In the genomic region with DNA sequence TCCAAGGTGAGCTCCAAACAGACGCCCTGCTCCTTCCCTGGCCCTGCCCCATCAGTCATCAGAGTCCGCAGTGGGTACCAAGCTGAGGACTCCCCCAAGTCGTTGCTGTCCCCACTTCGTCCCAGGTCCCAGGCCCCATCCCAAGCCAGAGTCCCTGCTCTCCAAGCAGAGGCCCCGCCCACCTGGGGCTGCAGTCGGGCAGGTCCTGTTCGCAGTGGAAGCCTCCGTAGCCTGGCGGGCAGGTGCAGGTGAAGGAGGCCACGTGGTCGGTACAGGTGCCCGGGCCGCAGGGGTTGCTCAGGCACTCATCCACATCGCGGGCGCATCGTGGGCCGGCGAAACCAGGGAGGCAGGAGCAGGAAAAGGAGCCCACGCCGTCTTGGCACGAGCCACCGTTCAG, we compare ENCODE assay signal across 2 cellular contexts.
TF ChIP-seq lines count a peak whose summit lies in the region.

No MANE protein-coding gene starts in this region.

TF ChIP-seq in HepG2, 621 proteins besides CTCF, POLR2A, EP300 and RAD21 (continues in another document):
- no peak for TF ChIP-seq THYN1 (CRISPR knock-in tag; IDR thresholded peaks at IDR 0.05; ENCODE audit: borderline replicate concordance, low read depth)
- TF ChIP-seq SIX4 (CRISPR knock-in tag; IDR thresholded peaks at IDR 0.05): no peak
- no peak for TF ChIP-seq SPEN (CRISPR knock-in tag; IDR thresholded peaks at IDR 0.05; ENCODE audit: low read depth)
- TF ChIP-seq MLLT10 (CRISPR knock-in tag; IDR thresholded peaks at IDR 0.05): no peak
- TF ChIP-seq ZNF337 (CRISPR knock-in tag; IDR thresholded peaks at IDR 0.05; ENCODE audit: borderline replicate concordance, low read depth): no peak
- no peak for TF ChIP-seq HNRNPUL1 (IDR thresholded peaks at IDR 0.05; ENCODE audit: low read depth, low read length)
- no peak for TF ChIP-seq NR2C2 (CRISPR knock-in tag; IDR thresholded peaks at IDR 0.05; ENCODE audit: borderline replicate concordance)
- TF ChIP-seq, protein P1, sequence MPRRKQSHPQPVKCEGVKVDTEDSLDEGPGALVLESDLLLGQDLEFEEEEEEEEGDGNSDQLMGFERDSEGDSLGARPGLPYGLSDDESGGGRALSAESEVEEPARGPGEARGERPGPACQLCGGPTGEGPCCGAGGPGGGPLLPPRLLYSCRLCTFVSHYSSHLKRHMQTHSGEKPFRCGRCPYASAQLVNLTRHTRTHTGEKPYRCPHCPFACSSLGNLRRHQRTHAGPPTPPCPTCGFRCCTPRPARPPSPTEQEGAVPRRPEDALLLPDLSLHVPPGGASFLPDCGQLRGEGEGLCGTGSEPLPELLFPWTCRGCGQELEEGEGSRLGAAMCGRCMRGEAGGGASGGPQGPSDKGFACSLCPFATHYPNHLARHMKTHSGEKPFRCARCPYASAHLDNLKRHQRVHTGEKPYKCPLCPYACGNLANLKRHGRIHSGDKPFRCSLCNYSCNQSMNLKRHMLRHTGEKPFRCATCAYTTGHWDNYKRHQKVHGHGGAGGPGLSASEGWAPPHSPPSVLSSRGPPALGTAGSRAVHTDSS (CRISPR knock-in tag; conservative IDR thresholded peaks at IDR 0.05): no peak
- no peak for TF ChIP-seq ZNF781 (CRISPR knock-in tag; IDR thresholded peaks at IDR 0.05; ENCODE audit: borderline replicate concordance, not compliant biosample characterization)
- TF ChIP-seq HNRNPLL (IDR thresholded peaks at IDR 0.05; ENCODE audit: low read depth, low read length, poor library complexity, severe bottlenecking): peak; percentile 7
- 0 out of 2 replicates have a peak, but pooled peaks have one; percentile 12 for TF ChIP-seq ZNF138 (CRISPR knock-in tag; IDR thresholded peaks at IDR 0.05; ENCODE audit: low read depth)
- TF ChIP-seq SNAPC2 (CRISPR knock-in tag; IDR thresholded peaks at IDR 0.05): no peak
- no peak for TF ChIP-seq SRSF1 (optimal IDR thresholded peaks at IDR 0.05; ENCODE audit: low read depth, low read length)
- TF ChIP-seq ZNF747 (CRISPR knock-in tag; IDR thresholded peaks at IDR 0.05; ENCODE audit: borderline replicate concordance): peak; percentile 5; the same call in 1 of the 2 replicates
- TF ChIP-seq NFE2L2 (IDR thresholded peaks at IDR 0.05; ENCODE audit: low read length): no peak
- TF ChIP-seq POGZ (CRISPR knock-in tag; IDR thresholded peaks at IDR 0.05): 0 out of 2 replicates have a peak, but pooled peaks have one; percentile 4
- no peak for TF ChIP-seq KLF6 (CRISPR knock-in tag; IDR thresholded peaks at IDR 0.05)
- no peak for TF ChIP-seq ZNF614 (CRISPR knock-in tag; IDR thresholded peaks at IDR 0.05; ENCODE audit: borderline replicate concordance)
- no peak for TF ChIP-seq MIXL1 (CRISPR knock-in tag; IDR thresholded peaks at IDR 0.05)
- TF ChIP-seq, protein P2, sequence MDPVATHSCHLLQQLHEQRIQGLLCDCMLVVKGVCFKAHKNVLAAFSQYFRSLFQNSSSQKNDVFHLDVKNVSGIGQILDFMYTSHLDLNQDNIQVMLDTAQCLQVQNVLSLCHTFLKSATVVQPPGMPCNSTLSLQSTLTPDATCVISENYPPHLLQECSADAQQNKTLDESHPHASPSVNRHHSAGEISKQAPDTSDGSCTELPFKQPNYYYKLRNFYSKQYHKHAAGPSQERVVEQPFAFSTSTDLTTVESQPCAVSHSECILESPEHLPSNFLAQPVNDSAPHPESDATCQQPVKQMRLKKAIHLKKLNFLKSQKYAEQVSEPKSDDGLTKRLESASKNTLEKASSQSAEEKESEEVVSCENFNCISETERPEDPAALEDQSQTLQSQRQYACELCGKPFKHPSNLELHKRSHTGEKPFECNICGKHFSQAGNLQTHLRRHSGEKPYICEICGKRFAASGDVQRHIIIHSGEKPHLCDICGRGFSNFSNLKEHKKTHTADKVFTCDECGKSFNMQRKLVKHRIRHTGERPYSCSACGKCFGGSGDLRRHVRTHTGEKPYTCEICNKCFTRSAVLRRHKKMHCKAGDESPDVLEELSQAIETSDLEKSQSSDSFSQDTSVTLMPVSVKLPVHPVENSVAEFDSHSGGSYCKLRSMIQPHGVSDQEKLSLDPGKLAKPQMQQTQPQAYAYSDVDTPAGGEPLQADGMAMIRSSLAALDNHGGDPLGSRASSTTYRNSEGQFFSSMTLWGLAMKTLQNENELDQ (CRISPR knock-in tag; IDR thresholded peaks at IDR 0.05; ENCODE audit: borderline replicate concordance): no peak
- TF ChIP-seq MTA1 (CRISPR knock-in tag; IDR thresholded peaks at IDR 0.05; ENCODE audit: borderline replicate concordance): no peak
- TF ChIP-seq, protein P3, sequence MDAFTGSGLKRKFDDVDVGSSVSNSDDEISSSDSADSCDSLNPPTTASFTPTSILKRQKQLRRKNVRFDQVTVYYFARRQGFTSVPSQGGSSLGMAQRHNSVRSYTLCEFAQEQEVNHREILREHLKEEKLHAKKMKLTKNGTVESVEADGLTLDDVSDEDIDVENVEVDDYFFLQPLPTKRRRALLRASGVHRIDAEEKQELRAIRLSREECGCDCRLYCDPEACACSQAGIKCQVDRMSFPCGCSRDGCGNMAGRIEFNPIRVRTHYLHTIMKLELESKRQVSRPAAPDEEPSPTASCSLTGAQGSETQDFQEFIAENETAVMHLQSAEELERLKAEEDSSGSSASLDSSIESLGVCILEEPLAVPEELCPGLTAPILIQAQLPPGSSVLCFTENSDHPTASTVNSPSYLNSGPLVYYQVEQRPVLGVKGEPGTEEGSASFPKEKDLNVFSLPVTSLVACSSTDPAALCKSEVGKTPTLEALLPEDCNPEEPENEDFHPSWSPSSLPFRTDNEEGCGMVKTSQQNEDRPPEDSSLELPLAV (CRISPR knock-in tag; conservative IDR thresholded peaks at IDR 0.05; ENCODE audit: low read depth): no peak
- TF ChIP-seq JUND (CRISPR knock-in tag; IDR thresholded peaks at IDR 0.05): no peak
- TF ChIP-seq ZNF335 (CRISPR knock-in tag; IDR thresholded peaks at IDR 0.05): no peak
- TF ChIP-seq AKAP8 (CRISPR knock-in tag; IDR thresholded peaks at IDR 0.05): no peak
- no peak for TF ChIP-seq TARDBP (CRISPR knock-in tag; IDR thresholded peaks at IDR 0.05)
- TF ChIP-seq ZNF317 (CRISPR knock-in tag; IDR thresholded peaks at IDR 0.05): no peak

TF ChIP-seq in SK-N-SH, 30 proteins besides CTCF, POLR2A, EP300 and RAD21:
- TF ChIP-seq TCF12 (IDR thresholded peaks at IDR 0.05) (no peak), GABPA (IDR thresholded peaks at IDR 0.05; ENCODE audit: low read depth) (no peak), USF1 (IDR thresholded peaks at IDR 0.05; ENCODE audit: borderline replicate concordance, low read depth) (no peak)
- TF ChIP-seq, protein P4, sequence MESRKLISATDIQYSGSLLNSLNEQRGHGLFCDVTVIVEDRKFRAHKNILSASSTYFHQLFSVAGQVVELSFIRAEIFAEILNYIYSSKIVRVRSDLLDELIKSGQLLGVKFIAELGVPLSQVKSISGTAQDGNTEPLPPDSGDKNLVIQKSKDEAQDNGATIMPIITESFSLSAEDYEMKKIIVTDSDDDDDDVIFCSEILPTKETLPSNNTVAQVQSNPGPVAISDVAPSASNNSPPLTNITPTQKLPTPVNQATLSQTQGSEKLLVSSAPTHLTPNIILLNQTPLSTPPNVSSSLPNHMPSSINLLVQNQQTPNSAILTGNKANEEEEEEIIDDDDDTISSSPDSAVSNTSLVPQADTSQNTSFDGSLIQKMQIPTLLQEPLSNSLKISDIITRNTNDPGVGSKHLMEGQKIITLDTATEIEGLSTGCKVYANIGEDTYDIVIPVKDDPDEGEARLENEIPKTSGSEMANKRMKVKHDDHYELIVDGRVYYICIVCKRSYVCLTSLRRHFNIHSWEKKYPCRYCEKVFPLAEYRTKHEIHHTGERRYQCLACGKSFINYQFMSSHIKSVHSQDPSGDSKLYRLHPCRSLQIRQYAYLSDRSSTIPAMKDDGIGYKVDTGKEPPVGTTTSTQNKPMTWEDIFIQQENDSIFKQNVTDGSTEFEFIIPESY (IDR thresholded peaks at IDR 0.05; ENCODE audit: borderline replicate concordance, low read depth): no peak
